ENCODE assay signal across 9 cellular contexts in genomic region chr4:164977243-164978164, GRCh38. TPM values are rescaled to one million over a fixed set of nuclear protein-coding genes. Genes with fewer than 3 reads are reported as not detected.
DNase-seq lines count a peak whose midpoint lies in the region; TF ChIP-seq lines count a peak whose summit lies in the region.
"Had no signal": no experiment of that assay in that cellular context is flagged by ENCODE, and none has a peak within 500 bp of the region (broad histone marks: within the 10 kb centered on the region; RNA-seq: fewer than 3 reads in every experiment).

Gene TRIM61 (minus strand): TSS chr4:164977657. CDS start chr4:164970002, 7,655 bp downstream.

- H3K4me3 ChIP-seq in GM23248 (no peak within 1 kb of the TSS), kidney epithelial cell (ENCODE audit: low read depth, low read length) (peak within 1 kb of the TSS; percentile 26)

- H2AFZ ChIP-seq in GM23248 = 0 out of 2 replicates have a peak within 1 kb of the TSS, but pooled peaks have one; percentile 29

- no peak for TF ChIP-seq CTCF in kidney epithelial cell (IDR thresholded peaks at IDR 0.05; ENCODE audit: insufficient read depth, low read length, poor library complexity, severe bottlenecking)

- no peaks in the 10 kb centered on the region for H3K79me2 ChIP-seq in GM23248 (ENCODE audit: insufficient read depth)

- no peaks in the 10 kb centered on the region for H3K9me3 ChIP-seq in GM23248 (ENCODE audit: low read depth)

- no peaks in the 10 kb centered on the region for H4K20me1 ChIP-seq in GM23248 (ENCODE audit: insufficient read depth)

- in situ Hi-C loops in GM23248 (cut with MboI) = no loop called here

- H3K27ac ChIP-seq in GM23248 = no peak within 1 kb of the TSS
- H3K27ac ChIP-seq: KMS-11 had no signal

- no peaks in the 10 kb centered on the region for H3K4me1 ChIP-seq in GM23248 (ENCODE audit: insufficient read depth)

- WGBS in GM23248 (ENCODE audit: low coverage in 1 of 2, low lambda C conversion rate in 2 of 2, missing lambda C conversion rate in 2 of 2), 2 experiments = 33% methylated on average over 27 of the region's 27 CpGs

- H3K27me3 ChIP-seq in GM23248 (replicated peaks; ENCODE audit: insufficient read depth) (no peaks in the 10 kb centered on the region), kidney epithelial cell (ENCODE audit: control insufficient read depth, insufficient read depth, low read length) (no peaks in the 10 kb centered on the region)

- no peak within 1 kb of the TSS for H3K4me2 ChIP-seq in GM23248 (ENCODE audit: unreplicated experiment)
- H3K4me2 ChIP-seq: KMS-11 had no signal

- H3K9me2 ChIP-seq in GM23248 (ENCODE audit: insufficient read depth) = no peaks in the 10 kb centered on the region

- DNase-seq in GM03348 (ENCODE audit: low spot score) = peak; percentile 57
- DNase-seq in GM23248 = no peak
- DNase-seq in OCI-M1 (lab: John Stamatoyannopoulos, UW) = peak; percentile 95
- peak in 44 of 56 donors; percentile 3 to 73 (median 20) for DNase-seq in amygdala (lab: John Stamatoyannopoulos, UW)
- DNase-seq in kidney epithelial cell (ENCODE audit: low read depth) = no peak
- DNase-seq in stimulated activated CD4-positive, alpha-beta T cell treated with anti-CD3 and anti-CD28 coated beads, TNF-alpha, amount 100 ng/mL, for 24 hours (ENCODE audit: low read depth in 3 of 3) = peak in 2 of 3 experiments; percentile 6 to 55
- DNase-seq in SKM-1 (lab: John Stamatoyannopoulos, UW; ENCODE audit: unreplicated experiment) = no peak
- no peak for DNase-seq in NCI-H524 treated with DMSO at 0.1 percent for 48 hours (lab: John Stamatoyannopoulos, UW)

- H3K9ac ChIP-seq in GM23248 = no peak within 1 kb of the TSS
- H3K9ac ChIP-seq: KMS-11 had no signal

- H3F3A ChIP-seq in GM23248 (ENCODE audit: insufficient read depth) = no peaks in the 10 kb centered on the region

- H3K36me3 ChIP-seq in GM23248 (ENCODE audit: low read depth) (no peaks in the 10 kb centered on the region), kidney epithelial cell (ENCODE audit: control insufficient read depth, insufficient read depth, low read length) (no peaks in the 10 kb centered on the region)

RNA-seq across cellular contexts. Expression of gene TRIM61, which starts in this region (rescaled TPM):
- not detected in 2 replicates for total RNA-seq in GM23248 (2014; rRNA removed; shearing (Covaris generic))
- polyA plus RNA-seq in GM23248 (2016; fragmentation: Nextera tagmentation; extraction: Ambion mirVana) = 0.18 TPM in 1 of 2 replicates, not detected in the other
- 2.1 and 4.5 TPM in 2 replicates for total RNA-seq in kidney epithelial cell

Comparison
In these comparisons a context has a peak if more than half of its experiments do, and no peak if none do; other contexts are left out.
1. DNase-seq: peak in GM03348 (single experiment), OCI-M1 (single experiment), amygdala (44 of 56) and stimulated activated CD4-positive, alpha-beta T cell treated with anti-CD3 and anti-CD28 coated beads, TNF-alpha, amount 100 ng/mL, for 24 hours (2 of 3); none in GM23248 (single experiment), kidney epithelial cell (single experiment), SKM-1 (single experiment) and NCI-H524 treated with DMSO at 0.1 percent for 48 hours (single experiment).